In the genomic region with DNA sequence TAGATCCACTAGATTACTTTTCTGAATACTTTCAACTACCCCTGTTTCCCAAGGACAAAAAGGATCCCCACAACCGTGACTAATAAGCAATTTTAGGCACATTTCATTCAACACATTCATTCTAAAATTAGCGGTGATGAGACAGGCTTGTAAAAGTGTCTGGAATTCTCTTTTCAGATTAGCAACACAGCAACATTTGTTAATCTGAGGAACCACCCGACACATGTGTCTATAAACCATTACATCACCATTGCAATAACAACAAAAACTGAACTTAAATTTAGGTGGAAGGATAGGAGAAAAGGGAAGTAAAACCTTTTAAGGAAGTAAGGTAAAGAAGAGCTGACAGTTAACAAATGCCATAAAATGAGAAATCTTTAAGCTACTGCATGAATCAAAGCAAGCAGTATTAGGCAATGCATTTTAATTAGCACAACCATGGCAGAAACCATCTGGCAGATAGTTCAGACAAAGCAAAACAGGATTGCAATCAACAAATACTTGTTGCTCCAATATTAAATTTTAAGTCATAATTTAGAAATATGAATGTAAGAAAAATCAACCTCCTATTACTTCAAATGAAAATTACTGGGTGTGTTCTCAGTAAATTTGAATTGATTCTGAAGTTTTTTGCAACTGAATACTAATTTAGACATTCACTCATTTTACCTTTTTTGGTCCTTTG, we compare ENCODE assay signal across 10 cellular contexts. TPM values are rescaled to one million over a fixed set of nuclear protein-coding genes. Genes with fewer than 3 reads are reported as not detected.
DNase-seq lines count a peak whose midpoint lies in the region; ATAC-seq and TF ChIP-seq lines count a peak whose summit lies in the region.
"Had no signal": no experiment of that assay in that cellular context is flagged by ENCODE, and none has a peak within 500 bp of the region (broad histone marks: within the 10 kb centered on the region; RNA-seq: fewer than 3 reads in every experiment).

No MANE protein-coding gene starts in this region.

- peak overlapping the region; percentile 19; the same call in 1 of the 2 replicates for H3K27ac Mint-ChIP-seq in HFFc6
- H3K27ac Mint-ChIP-seq in activated naive CD4-positive, alpha-beta T cell treated with anti-CD3 and anti-CD28 coated beads, Interleukin-2, amount 10 ng/mL, durations not matched to agents 7 days and 5 days = no peak overlapping the region
- H3K27ac Mint-ChIP-seq: activated T-helper 1 cell treated with anti-CD3 and anti-CD28 coated beads, Interleukin-12 subunit alpha, Interleukin-12 subunit beta, Interleukin-2, Interleukin-4 antibody, amounts not matched to agents 30 ng/mL and 10 ng/mL and 1 ng/mL, durations not matched to agents 14 hours and 24 hours and 36 hours had no signal

- intact Hi-C loops in left colon (cut with DNase I, micrococcal nuclease) = no loop called here

- H3K4me1 Mint-ChIP-seq in HFFc6 (ENCODE audit: low read depth) = peaks cover 24% of the 10 kb centered on the region
- peaks cover 20% of the 10 kb centered on the region for H3K4me1 Mint-ChIP-seq in activated naive CD4-positive, alpha-beta T cell treated with anti-CD3 and anti-CD28 coated beads, Interleukin-2, amount 10 ng/mL, durations not matched to agents 7 days and 5 days

- CTCF ChIA-PET in activated naive CD4-positive, alpha-beta T cell treated with anti-CD3 and anti-CD28 coated beads, Interleukin-2, amount 10 ng/mL, durations not matched to agents 7 days and 5 days (lab: Charles Lee) = no interaction called here

- peak; percentile 78 for ATAC-seq in left colon

- TF ChIP-seq CTCF in HFFc6 (IDR thresholded peaks at IDR 0.05) (no peak), GM13977 (IDR thresholded peaks at IDR 0.05; ENCODE audit: extremely low read depth, insufficient read depth, missing control alignments) (no peak)

- no peaks in the 10 kb centered on the region for H3K9me3 Mint-ChIP-seq in HFFc6
- H3K9me3 Mint-ChIP-seq in activated naive CD4-positive, alpha-beta T cell treated with anti-CD3 and anti-CD28 coated beads, Interleukin-2, amount 10 ng/mL, durations not matched to agents 7 days and 5 days = no peaks in the 10 kb centered on the region
- H3K9me3 Mint-ChIP-seq: activated T-helper 1 cell treated with anti-CD3 and anti-CD28 coated beads, Interleukin-12 subunit alpha, Interleukin-12 subunit beta, Interleukin-2, Interleukin-4 antibody, amounts not matched to agents 30 ng/mL and 10 ng/mL and 1 ng/mL, durations not matched to agents 14 hours and 24 hours and 36 hours had no signal

- no peak overlapping the region; the same call in 1 of the 2 replicates for H3K4me3 Mint-ChIP-seq in HFFc6
- H3K4me3 Mint-ChIP-seq in activated naive CD4-positive, alpha-beta T cell treated with anti-CD3 and anti-CD28 coated beads, Interleukin-2, amount 10 ng/mL, durations not matched to agents 7 days and 5 days = no peak overlapping the region
- H3K4me3 Mint-ChIP-seq: activated T-helper 1 cell treated with anti-CD3 and anti-CD28 coated beads, Interleukin-12 subunit alpha, Interleukin-12 subunit beta, Interleukin-2, Interleukin-4 antibody, amounts not matched to agents 30 ng/mL and 10 ng/mL and 1 ng/mL, durations not matched to agents 14 hours and 24 hours and 36 hours had no signal

- no peaks in the 10 kb centered on the region for H3K27me3 Mint-ChIP-seq in HFFc6 (ENCODE audit: insufficient read depth)
- no peaks in the 10 kb centered on the region for H3K27me3 Mint-ChIP-seq in activated naive CD4-positive, alpha-beta T cell treated with anti-CD3 and anti-CD28 coated beads, Interleukin-2, amount 10 ng/mL, durations not matched to agents 7 days and 5 days

- in situ Hi-C loops in GM13977 (cut with MboI; ENCODE audit: low pct_unique_long_range_greater_than_20kb, low sequenced_read_pairs, unreplicated experiment) = no loop called here

- peaks cover 11% of the 10 kb centered on the region; the same call in 1 of the 2 replicates for H3K36me3 Mint-ChIP-seq in HFFc6 (ENCODE audit: low read depth)
- H3K36me3 Mint-ChIP-seq in activated naive CD4-positive, alpha-beta T cell treated with anti-CD3 and anti-CD28 coated beads, Interleukin-2, amount 10 ng/mL, durations not matched to agents 7 days and 5 days = peaks cover 28% of the 10 kb centered on the region

- DNase-seq in EL = peak; percentile 54
- peak; percentile 11 for DNase-seq in HFFc6
- peak; percentile 97 for DNase-seq in SIG-M5 treated with dmso at 0.1 percent for 504 hours (lab: John Stamatoyannopoulos, UW; ENCODE audit: unreplicated experiment)
- no peak for DNase-seq in left colon
- no peak for DNase-seq in activated naive CD4-positive, alpha-beta T cell treated with anti-CD3 and anti-CD28 coated beads, Interleukin-2, amount 10 ng/mL, durations not matched to agents 7 days and 5 days
- DNase-seq in GM13977 (ENCODE audit: low spot score) = no peak
- DNase-seq in NCI-H526 (lab: John Stamatoyannopoulos, UW) = no peak
- DNase-seq in LoVo (ENCODE audit: low spot score) = no peak
- DNase-seq: stimulated activated naive CD4-positive, alpha-beta T cell had no signal

RNA-seq across cellular contexts. Expression of a gene that starts 49.0 kb away (rescaled TPM):
- 10 to 100 TPM; 27.9 to 35.4 (median 32.1) TPM for total RNA-seq in HFFc6 (2021; fragmentation: NEBNext Ultra II Directional; extraction: Animal tissue kit (Norgen Biotek cat#: 25700))
- 10 to 100 TPM; 15.6 to 18.2 TPM for total RNA-seq in left colon

Comparison
In these comparisons a context has a peak if more than half of its experiments do, and no peak if none do; other contexts are left out.
1. DNase-seq: peak in EL (single experiment), HFFc6 (single experiment) and SIG-M5 treated with dmso at 0.1 percent for 504 hours (single experiment); none in left colon (0 of 2), activated naive CD4-positive, alpha-beta T cell treated with anti-CD3 and anti-CD28 coated beads, Interleukin-2, amount 10 ng/mL, durations not matched to agents 7 days and 5 days (single experiment), GM13977 (single experiment), NCI-H526 (0 of 2) and LoVo (single experiment).